ENCODE assay signal across 10 cellular contexts in the genomic region with DNA sequence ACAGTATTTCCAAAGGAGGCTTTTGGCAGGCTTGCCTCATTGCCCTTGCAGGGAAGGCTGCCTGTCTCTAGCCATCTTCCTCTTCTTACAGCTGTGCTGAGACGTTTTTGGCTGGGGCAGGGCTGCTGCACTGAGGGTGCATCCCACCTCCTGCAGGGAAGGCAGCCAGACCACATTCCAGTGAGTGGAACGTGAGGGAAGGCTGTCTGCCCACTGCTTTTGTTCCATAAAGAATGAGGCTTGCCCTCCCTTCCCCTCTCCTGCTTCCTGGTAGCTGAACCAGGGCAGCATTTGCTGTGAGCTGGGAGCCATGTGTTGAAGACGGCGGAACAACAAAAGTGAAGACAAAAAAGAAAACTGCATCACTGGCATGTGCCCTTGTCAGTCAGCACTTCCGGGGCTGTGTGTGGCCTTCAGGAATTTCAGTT. TPM values are rescaled to one million over a fixed set of nuclear protein-coding genes. Genes with fewer than 3 reads are reported as not detected.
A peak's percentile ranks its signal among the peaks of the same experiment; 100 is the strongest.
DNase-seq lines count a peak whose midpoint lies in the region; ATAC-seq, FAIRE-seq and TF ChIP-seq lines count a peak whose summit lies in the region.
"Had no signal": no experiment of that assay in that cellular context is flagged by ENCODE, and none has a peak within 500 bp of the region (broad histone marks: within the 10 kb centered on the region; RNA-seq: fewer than 3 reads in every experiment).

No MANE protein-coding gene starts in this region.

- peak overlapping the region in 1 of 2 experiments; percentile 43 for H3K4me3 ChIP-seq in mesenchymal stem cell (ENCODE audit: insufficient read depth in 1 of 2, low read depth in 1 of 2, low read length in 2 of 2)
- no peak overlapping the region for H3K4me3 ChIP-seq in vagina

- peak overlapping the region; percentile 66 to 78 for H3K27ac Mint-ChIP-seq in activated naive CD4-positive, alpha-beta T cell treated with anti-CD3 and anti-CD28 coated beads, Interleukin-2, amount 50 U/mL, for 72 hours

- DNase-seq in activated naive CD4-positive, alpha-beta T cell treated with anti-CD3 and anti-CD28 coated beads, Interleukin-2, amount 50 U/mL, for 72 hours (ENCODE audit: low spot score in 2 of 2), result no peak
- no peak for DNase-seq in activated naive CD4-positive, alpha-beta T cell treated with anti-CD3 and anti-CD28 coated beads, Interleukin-2, amount 50 U/mL, for 16 hours
- DNase-seq in dermis blood vessel endothelial cell (peak; percentile 79), mesenchymal stem cell (peak; percentile 31), vagina (ENCODE audit: extremely low spot score in 2 of 2) (peak in 1 of 2 donors; percentile 77), H54 (ENCODE audit: insufficient read length, low spot score) (no peak)
- DNase-seq: naive B cell, NCI-H1930 had no signal

- ATAC-seq in activated naive CD4-positive, alpha-beta T cell treated with anti-CD3 and anti-CD28 coated beads, Interleukin-2, amount 50 U/mL, for 72 hours, result no peak
- ATAC-seq in GM21723 (IDR thresholded peaks at IDR 0.05; ENCODE audit: unreplicated experiment) (no peak), GM18517 (IDR thresholded peaks at IDR 0.05; ENCODE audit: unreplicated experiment) (no peak)

- H3K36me3 ChIP-seq in mesenchymal stem cell (ENCODE audit: control insufficient read depth in 1 of 2, insufficient read depth in 2 of 2, low read depth in 1 of 2, low read length in 2 of 2) (peaks cover 25 to 34% of the 10 kb centered on the region in 2 experiments), vagina (peaks cover 0 to 13% of the 10 kb centered on the region in 2 donors)

- FAIRE-seq in H54 (lab: Jason Lieb, UNC), result no peak

- 38% methylated on average over 5 of the region's 5 CpGs for WGBS in mesenchymal stem cell

- TF ChIP-seq POLR2A in vagina (IDR thresholded peaks at IDR 0.05) (no peak), H54 (IDR thresholded peaks at IDR 0.05; ENCODE audit: low read depth, low read length) (no peak)

- H3K9ac ChIP-seq in mesenchymal stem cell (ENCODE audit: low read length), result peak overlapping the region; percentile 80

- H3K27ac ChIP-seq in mesenchymal stem cell (ENCODE audit: low read length, poor library complexity, severe bottlenecking) (peak overlapping the region; percentile 99), vagina (peak overlapping the region; percentile 81)

- no peak overlapping the region for H4K91ac ChIP-seq in mesenchymal stem cell (ENCODE audit: low read length)

- no peak overlapping the region for H2BK12ac ChIP-seq in mesenchymal stem cell (ENCODE audit: low read length in 2 of 2)

- H2AK5ac ChIP-seq in mesenchymal stem cell (ENCODE audit: low read length, severe bottlenecking), result peak overlapping the region; percentile 96

- no peak for TF ChIP-seq CTCF in vagina (IDR thresholded peaks at IDR 0.05)

- H3K27me3 ChIP-seq in mesenchymal stem cell (ENCODE audit: control insufficient read depth in 1 of 2, insufficient read depth in 1 of 2, low read length in 2 of 2) (no peaks in the 10 kb centered on the region), vagina (no peaks in the 10 kb centered on the region)

- peak overlapping the region in 1 of 2 experiments; percentile 70 for H3K23ac ChIP-seq in mesenchymal stem cell (ENCODE audit: low read length in 2 of 2)

- no peak overlapping the region for H3K4me2 ChIP-seq in mesenchymal stem cell (ENCODE audit: low read length, poor library complexity, severe bottlenecking)

- peaks cover 14% of the 10 kb centered on the region for H3K79me1 ChIP-seq in mesenchymal stem cell (replicated peaks; ENCODE audit: low read length, poor library complexity, severe bottlenecking)

- no peaks in the 10 kb centered on the region for H3K9me3 ChIP-seq in mesenchymal stem cell (ENCODE audit: control insufficient read depth, low read length)
- no peaks in the 10 kb centered on the region for H3K9me3 ChIP-seq in vagina

- no peak overlapping the region for H2BK120ac ChIP-seq in mesenchymal stem cell (ENCODE audit: low read depth, low read length)

- no peak overlapping the region for H2AFZ ChIP-seq in mesenchymal stem cell (ENCODE audit: low read depth, low read length)

- H2BK5ac ChIP-seq in mesenchymal stem cell (ENCODE audit: low read depth, low read length, poor library complexity, severe bottlenecking), result peak overlapping the region; percentile 98

- H3K9me3 Mint-ChIP-seq in activated naive CD4-positive, alpha-beta T cell treated with anti-CD3 and anti-CD28 coated beads, Interleukin-2, amount 50 U/mL, for 72 hours, result no peaks in the 10 kb centered on the region
- H3K9me3 Mint-ChIP-seq: naive B cell had no signal

- no peak overlapping the region for H3K4ac ChIP-seq in mesenchymal stem cell (ENCODE audit: low read depth in 1 of 2, low read length in 2 of 2)

- no peak overlapping the region for H2BK15ac ChIP-seq in mesenchymal stem cell (ENCODE audit: low read depth, poor library complexity, severe bottlenecking)

- no peak overlapping the region for H3K14ac ChIP-seq in mesenchymal stem cell (ENCODE audit: low read length in 2 of 2)

- no peaks in the 10 kb centered on the region for H3K36me3 Mint-ChIP-seq in activated naive CD4-positive, alpha-beta T cell treated with anti-CD3 and anti-CD28 coated beads, Interleukin-2, amount 50 U/mL, for 72 hours
- H3K36me3 Mint-ChIP-seq: naive B cell had no signal

- peak overlapping the region in 1 of 2 experiments; percentile 35 for H3K18ac ChIP-seq in mesenchymal stem cell (ENCODE audit: low read depth in 1 of 2, low read length in 2 of 2)

- intact Hi-C loops in vagina (cut with DNase I), result loop anchor here (5.0 kb wide), 1 partner anchor 76 kb away; a partner anchor contains a TSS

- H3K4me1 ChIP-seq in mesenchymal stem cell (ENCODE audit: control insufficient read depth, insufficient read depth, low read depth, low read length), result peaks cover 36% of the 10 kb centered on the region
- peaks cover 45% of the 10 kb centered on the region for H3K4me1 ChIP-seq in vagina

- peak overlapping the region; percentile 36 for H4K8ac ChIP-seq in mesenchymal stem cell (ENCODE audit: low read length)

RNA-seq across cellular contexts. Expression of a gene that starts 16.8 kb away (rescaled TPM):
- total RNA-seq in activated naive CD4-positive, alpha-beta T cell treated with anti-CD3 and anti-CD28 coated beads, Interleukin-2, amount 50 U/mL, for 72 hours, result 100 to 1,000 TPM; 130 to 157 TPM
- total RNA-seq in dermis blood vessel endothelial cell (124 and 164 TPM in 2 replicates), vagina (152 TPM)
- polyA plus RNA-seq in mesenchymal stem cell (2013, experiment 1 of 2), result 103 TPM
- polyA plus RNA-seq in mesenchymal stem cell (2013, experiment 2 of 2), result 105 TPM

RNA-seq across cellular contexts. Expression of a gene that starts 46.0 kb away (rescaled TPM):
- total RNA-seq in activated naive CD4-positive, alpha-beta T cell treated with anti-CD3 and anti-CD28 coated beads, Interleukin-2, amount 50 U/mL, for 72 hours, result not detected
- total RNA-seq in dermis blood vessel endothelial cell (not detected in 2 replicates), vagina (not detected)
- polyA plus RNA-seq in mesenchymal stem cell (2013, experiment 1 of 2), result not detected
- not detected for polyA plus RNA-seq in mesenchymal stem cell (2013, experiment 2 of 2)

Comparison
In these comparisons a context has a peak if more than half of its experiments do, and no peak if none do; other contexts are left out.
1. DNase-seq: peak in dermis blood vessel endothelial cell (single experiment) and mesenchymal stem cell (single experiment); none in activated naive CD4-positive, alpha-beta T cell treated with anti-CD3 and anti-CD28 coated beads, Interleukin-2, amount 50 U/mL, for 72 hours (0 of 2), activated naive CD4-positive, alpha-beta T cell treated with anti-CD3 and anti-CD28 coated beads, Interleukin-2, amount 50 U/mL, for 16 hours (single experiment) and H54 (single experiment).